Comparison of ENCODE assay signal across 9 cellular contexts in the genomic region with DNA sequence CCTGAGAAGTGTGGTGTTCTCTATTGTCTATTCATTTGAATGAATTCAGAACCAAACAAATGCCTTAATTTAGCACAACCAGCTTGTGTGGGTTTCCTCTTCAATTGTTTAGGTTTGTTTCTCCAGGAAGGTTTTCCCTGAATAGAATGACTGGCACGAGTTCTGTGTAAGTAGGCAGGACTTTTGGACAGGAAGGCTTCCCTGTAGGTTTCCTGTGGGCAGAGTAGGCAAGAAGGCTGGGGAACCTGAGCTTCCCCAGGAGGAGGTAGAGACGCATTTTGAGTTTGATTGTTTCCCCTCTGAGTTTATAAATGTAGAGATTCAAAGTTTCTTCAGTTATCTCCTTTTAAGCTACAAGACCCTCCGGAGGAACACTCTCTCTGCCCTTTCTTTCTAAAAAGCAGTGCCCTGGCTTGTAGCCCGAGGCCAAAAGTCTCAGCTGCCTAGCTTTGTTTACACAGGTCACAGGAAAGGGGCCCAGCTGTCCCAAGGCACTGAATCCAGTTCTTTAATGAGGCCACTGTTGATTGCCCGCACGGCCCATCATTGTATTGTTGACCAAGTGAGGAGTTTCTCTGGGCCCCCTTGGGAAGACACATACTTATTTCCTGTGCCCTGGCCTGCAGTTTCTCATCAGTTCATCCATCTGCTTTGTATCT.
DNase-seq lines count a peak whose midpoint lies in the region; ATAC-seq and TF ChIP-seq lines count a peak whose summit lies in the region.
"Had no signal": no experiment of that assay in that cellular context is flagged by ENCODE, and none has a peak within 500 bp of the region (broad histone marks: within the 10 kb centered on the region; RNA-seq: fewer than 3 reads in every experiment).

No MANE protein-coding gene starts in this region.

- H3K9ac ChIP-seq in OCI-LY3 (ENCODE audit: low read length) (no peak overlapping the region), skeletal muscle tissue (ENCODE audit: low read depth in 1 of 3, low read length in 3 of 3) (no peak overlapping the region)

- H3K9me3 ChIP-seq in OCI-LY3 (ENCODE audit: insufficient read depth, low read length) (no peaks in the 10 kb centered on the region), skeletal muscle tissue (ENCODE audit: control insufficient read depth in 3 of 3, low read length in 3 of 3) (no peaks in the 10 kb centered on the region)

- H3K4me1 ChIP-seq in OCI-LY3 (ENCODE audit: low read length) (no peaks in the 10 kb centered on the region), skeletal muscle tissue (ENCODE audit: control insufficient read depth in 3 of 3, insufficient read depth in 3 of 3, low read length in 3 of 3) (peaks cover 0 to 6% (median 6%) of the 10 kb centered on the region in 3 donors)

- H2AFZ ChIP-seq in OCI-LY3 (ENCODE audit: low read depth, low read length), result peak overlapping the region; percentile 77; the same call in 1 of the 2 replicates

- no peak for TF ChIP-seq CTCF in OCI-LY3 (IDR thresholded peaks at IDR 0.05; ENCODE audit: low read depth, low read length)

- H3K4me2 ChIP-seq in OCI-LY3 (ENCODE audit: low read length), result no peak overlapping the region

- DNase-seq in NCI-H1105 treated with DMSO at 0.1 percent for 48 hours (lab: John Stamatoyannopoulos, UW) (peak; percentile 19), NCI-H1105 (lab: John Stamatoyannopoulos, UW) (no peak), glomerular visceral epithelial cell (ENCODE audit: extremely low spot score) (peak; percentile 25), cortex of kidney (lab: John Stamatoyannopoulos, UW) (no peak), GM03348 (ENCODE audit: low spot score) (no peak)
- DNase-seq: ACHN had no signal

- H3K36me3 ChIP-seq in OCI-LY3 (replicated peaks; ENCODE audit: low read depth, low read length) (no peaks in the 10 kb centered on the region), skeletal muscle tissue (ENCODE audit: control insufficient read depth in 3 of 3, insufficient read depth in 3 of 3, low read length in 3 of 3) (no peaks in the 10 kb centered on the region)

- no peaks in the 10 kb centered on the region for H4K20me1 ChIP-seq in OCI-LY3 (ENCODE audit: insufficient read depth, low read length)

- H3K79me2 ChIP-seq in OCI-LY3 (ENCODE audit: low read length), result no peaks in the 10 kb centered on the region

- H3K27me3 ChIP-seq in OCI-LY3 (ENCODE audit: low read depth, low read length), result no peaks in the 10 kb centered on the region
- no peaks in the 10 kb centered on the region for H3K27me3 ChIP-seq in skeletal muscle tissue (ENCODE audit: control insufficient read depth in 3 of 3, insufficient read depth in 3 of 3, low read length in 3 of 3)

- H3K27ac ChIP-seq in OCI-LY3 (ENCODE audit: low read length) (no peak overlapping the region), skeletal muscle tissue (ENCODE audit: low read depth, low read length) (peak overlapping the region; percentile 34)

- ATAC-seq in HG03342 (IDR thresholded peaks at IDR 0.05; ENCODE audit: unreplicated experiment), result no peak

- H3K4me3 ChIP-seq in OCI-LY3 (ENCODE audit: low read length), result no peak overlapping the region
- H3K4me3 ChIP-seq in skeletal muscle tissue (ENCODE audit: low read length in 3 of 3), result peak overlapping the region in 1 of 3 donors; percentile 1

Comparison
In these comparisons a context has a peak if more than half of its experiments do, and no peak if none do; other contexts are left out.
1. DNase-seq: peak in NCI-H1105 treated with DMSO at 0.1 percent for 48 hours (single experiment) and glomerular visceral epithelial cell (single experiment); none in NCI-H1105 (single experiment), cortex of kidney (single experiment) and GM03348 (single experiment).